Comparison of ENCODE assay signal across 21 cellular contexts in the genomic region with DNA sequence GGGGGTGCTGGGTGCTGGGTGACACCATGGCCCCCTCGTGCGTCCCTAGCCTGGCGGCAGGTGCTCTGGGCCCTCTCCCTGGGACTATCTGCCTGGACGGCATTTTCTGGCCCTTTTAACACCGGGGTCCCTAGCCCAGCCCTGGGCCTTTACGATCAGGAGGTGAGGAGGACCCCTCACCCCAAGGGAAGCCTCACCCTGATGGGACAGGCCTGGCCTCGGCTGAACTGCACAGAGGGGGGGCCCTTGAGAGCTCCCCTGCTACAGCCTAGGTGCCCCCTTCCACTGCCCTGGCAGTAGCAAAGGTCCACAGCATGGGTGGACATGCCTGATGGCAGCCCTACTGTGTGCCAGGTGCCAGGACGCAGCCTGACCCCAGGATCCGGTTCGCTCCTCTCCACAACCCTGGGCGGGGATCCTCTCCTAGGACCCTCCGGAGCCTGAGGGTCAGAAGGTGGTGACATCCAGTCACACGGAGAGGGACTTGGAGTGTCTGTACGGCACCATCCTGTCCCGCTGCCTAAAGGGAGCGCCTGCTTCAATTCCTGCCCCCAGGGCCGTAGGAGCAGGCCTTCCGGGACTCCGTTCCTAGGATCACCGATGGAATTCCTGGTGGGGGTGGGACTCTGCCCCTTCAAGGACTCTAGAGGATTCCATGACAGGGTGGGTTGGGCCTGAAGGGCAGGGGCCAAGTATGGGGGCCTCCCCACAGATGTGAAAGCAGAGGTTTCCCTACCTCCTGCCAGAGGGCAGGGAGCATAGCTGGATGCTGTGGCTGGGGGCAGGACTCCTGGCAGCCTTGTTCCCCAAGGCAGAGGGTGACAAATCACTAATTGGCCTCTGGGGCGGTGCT. TPM values are rescaled to one million over a fixed set of nuclear protein-coding genes. Genes with fewer than 3 reads are reported as not detected.
DNase-seq lines count a peak whose midpoint lies in the region; ATAC-seq and TF ChIP-seq lines count a peak whose summit lies in the region.
"Had no signal": no experiment of that assay in that cellular context is flagged by ENCODE, and none has a peak within 500 bp of the region (broad histone marks: within the 10 kb centered on the region; RNA-seq: fewer than 3 reads in every experiment).

No MANE protein-coding gene starts in this region.

- H3K27me3 Mint-ChIP-seq in natural killer cell treated with Interleukin-12 subunit alpha and Interleukin-12 subunit beta and Interleukin-15 and Interleukin-18, amount 100 ng/mL, for 72 hours: no peaks in the 10 kb centered on the region
- no peaks in the 10 kb centered on the region for H3K27me3 Mint-ChIP-seq in natural killer cell (ENCODE audit: low read depth in 2 of 2)

- H3K4me3 ChIP-seq in coronary artery (no peak overlapping the region), mucosa of descending colon (no peak overlapping the region)
- H3K4me3 ChIP-seq: gastrocnemius medialis, MG63 had no signal

- peaks cover 13% of the 10 kb centered on the region for H3K4me1 ChIP-seq in mucosa of descending colon (ENCODE audit: low read depth)
- H3K4me1 ChIP-seq: gastrocnemius medialis had no signal

- H3K36me3 Mint-ChIP-seq in natural killer cell treated with Interleukin-12 subunit alpha and Interleukin-12 subunit beta and Interleukin-15 and Interleukin-18, amount 100 ng/mL, for 72 hours: no peaks in the 10 kb centered on the region
- H3K36me3 Mint-ChIP-seq in natural killer cell: no peaks in the 10 kb centered on the region

- peak; percentile 49 for DNase-seq in natural killer cell treated with Interleukin-12 subunit alpha and Interleukin-12 subunit beta and Interleukin-15 and Interleukin-18, amount 100 ng/mL, for 72 hours (ENCODE audit: low spot score)
- DNase-seq in natural killer cell: no peak
- DNase-seq in coronary artery (ENCODE audit: low spot score): peak; percentile 62
- DNase-seq in mucosa of descending colon: peak in 2 of 3 donors; percentile 27 to 49
- peak; percentile 39 for DNase-seq in ureter (ENCODE audit: low spot score)
- DNase-seq in MV-4-11 (lab: John Stamatoyannopoulos, UW): no peak
- no peak for DNase-seq in A172 (ENCODE audit: low spot score)
- DNase-seq: activated CD4-positive, alpha-beta T cell treated with anti-CD3 and anti-CD28 coated beads for 1 hour; cerebellar nuclear complex; DMS153; HCEC 1CT; mammary epithelial cell; MG63; NCI-H1694 treated with DMSO at 0.1 percent for 48 hours; NCI-H446; SHP77 treated with DMSO at 0.1 percent for 48 hours had no signal

- no peak overlapping the region for H3K4me3 Mint-ChIP-seq in natural killer cell treated with Interleukin-12 subunit alpha and Interleukin-12 subunit beta and Interleukin-15 and Interleukin-18, amount 100 ng/mL, for 72 hours
- H3K4me3 Mint-ChIP-seq in natural killer cell: no peak overlapping the region
- H3K4me3 Mint-ChIP-seq: B cell; T-helper 2 cell treated with Interferon-gamma antibody and Interleukin-4, amounts not matched to agents 5 μg/mL and 100 μg/mL, for 36 hours had no signal

- intact Hi-C loops in natural killer cell (cut with micrococcal nuclease) (no loop called here), mucosa of descending colon (cut with DNase I, micrococcal nuclease) (loop anchor here in 1 of 2 donors (10.0 kb wide), 1 partner anchor 90 kb away; no protein-coding TSS in a partner anchor)

- TF ChIP-seq CTCF in natural killer cell (IDR thresholded peaks at IDR 0.05) (no peak), coronary artery (IDR thresholded peaks at IDR 0.05) (no peak), mucosa of descending colon (IDR thresholded peaks at IDR 0.05) (no peak)

- no peaks in the 10 kb centered on the region for H3K36me3 ChIP-seq in mucosa of descending colon (ENCODE audit: low read depth)
- H3K36me3 ChIP-seq: gastrocnemius medialis, MG63 had no signal

- no peaks in the 10 kb centered on the region for H3K9me3 ChIP-seq in mucosa of descending colon
- H3K9me3 ChIP-seq: gastrocnemius medialis, MG63 had no signal

- ATAC-seq in natural killer cell treated with Interleukin-12 subunit alpha and Interleukin-12 subunit beta and Interleukin-15 and Interleukin-18, amount 100 ng/mL, for 72 hours: no peak
- ATAC-seq in natural killer cell (no peak), mucosa of descending colon (no peak), GM19463 (IDR thresholded peaks at IDR 0.05; ENCODE audit: unreplicated experiment) (no peak)
- ATAC-seq: gastrocnemius medialis had no signal

- H3K27ac ChIP-seq in coronary artery: no peak overlapping the region
- H3K27ac ChIP-seq: gastrocnemius medialis had no signal

- H3K4me1 Mint-ChIP-seq in natural killer cell treated with Interleukin-12 subunit alpha and Interleukin-12 subunit beta and Interleukin-15 and Interleukin-18, amount 100 ng/mL, for 72 hours (ENCODE audit: low read depth in 2 of 2): peaks cover 0 to 6% of the 10 kb centered on the region in 2 donors
- peaks cover 0 to 6% of the 10 kb centered on the region in 2 donors for H3K4me1 Mint-ChIP-seq in natural killer cell
- H3K4me1 Mint-ChIP-seq: B cell had no signal

- H3K27ac Mint-ChIP-seq in natural killer cell treated with Interleukin-12 subunit alpha and Interleukin-12 subunit beta and Interleukin-15 and Interleukin-18, amount 100 ng/mL, for 72 hours: no peak overlapping the region
- H3K27ac Mint-ChIP-seq in natural killer cell: no peak overlapping the region
- H3K27ac Mint-ChIP-seq: B cell; T-helper 2 cell treated with Interferon-gamma antibody and Interleukin-4, amounts not matched to agents 5 μg/mL and 100 μg/mL, for 36 hours had no signal

- H3K9me3 Mint-ChIP-seq in natural killer cell treated with Interleukin-12 subunit alpha and Interleukin-12 subunit beta and Interleukin-15 and Interleukin-18, amount 100 ng/mL, for 72 hours: no peaks in the 10 kb centered on the region
- peaks cover 2 to 3% of the 10 kb centered on the region in 2 donors for H3K9me3 Mint-ChIP-seq in natural killer cell
- H3K9me3 Mint-ChIP-seq: T-helper 2 cell treated with Interferon-gamma antibody and Interleukin-4, amounts not matched to agents 5 μg/mL and 100 μg/mL, for 36 hours had no signal

RNA-seq across cellular contexts. Expression of gene TH, which starts 33.0 kb away (rescaled TPM):
- total RNA-seq in natural killer cell treated with Interleukin-12 subunit alpha and Interleukin-12 subunit beta and Interleukin-15 and Interleukin-18, amount 100 ng/mL, for 72 hours: not detected
- total RNA-seq in natural killer cell (not detected), mucosa of descending colon (under 1 TPM in 1 of 3 donors, not detected in 2; 0.17 TPM), ureter (4.3 TPM)
- total RNA-seq in A172 (2014; rRNA removed; shearing (Covaris generic)): 0.26 and 0.43 TPM in 2 replicates
- total RNA-seq: B cell, gastrocnemius medialis had no signal

RNA-seq across cellular contexts. Expression of gene INS, which starts 43.6 kb away (rescaled TPM):
- not detected for total RNA-seq in natural killer cell treated with Interleukin-12 subunit alpha and Interleukin-12 subunit beta and Interleukin-15 and Interleukin-18, amount 100 ng/mL, for 72 hours
- total RNA-seq in natural killer cell (not detected), mucosa of descending colon (not detected), ureter (not detected)
- total RNA-seq in A172 (2014; rRNA removed; shearing (Covaris generic)): not detected in 2 replicates
- total RNA-seq: B cell, epithelial cell of proximal tubule, gastrocnemius medialis, mammary epithelial cell had no signal

Comparison
In these comparisons a context has a peak if more than half of its experiments do, and no peak if none do; other contexts are left out.
1. DNase-seq: peak in natural killer cell treated with Interleukin-12 subunit alpha and Interleukin-12 subunit beta and Interleukin-15 and Interleukin-18, amount 100 ng/mL, for 72 hours (single experiment), coronary artery (single experiment), mucosa of descending colon (2 of 3) and ureter (single experiment); none in natural killer cell (single experiment), MV-4-11 (single experiment) and A172 (single experiment).